1 cellular context compared by ENCODE assay signal in the genomic region with DNA sequence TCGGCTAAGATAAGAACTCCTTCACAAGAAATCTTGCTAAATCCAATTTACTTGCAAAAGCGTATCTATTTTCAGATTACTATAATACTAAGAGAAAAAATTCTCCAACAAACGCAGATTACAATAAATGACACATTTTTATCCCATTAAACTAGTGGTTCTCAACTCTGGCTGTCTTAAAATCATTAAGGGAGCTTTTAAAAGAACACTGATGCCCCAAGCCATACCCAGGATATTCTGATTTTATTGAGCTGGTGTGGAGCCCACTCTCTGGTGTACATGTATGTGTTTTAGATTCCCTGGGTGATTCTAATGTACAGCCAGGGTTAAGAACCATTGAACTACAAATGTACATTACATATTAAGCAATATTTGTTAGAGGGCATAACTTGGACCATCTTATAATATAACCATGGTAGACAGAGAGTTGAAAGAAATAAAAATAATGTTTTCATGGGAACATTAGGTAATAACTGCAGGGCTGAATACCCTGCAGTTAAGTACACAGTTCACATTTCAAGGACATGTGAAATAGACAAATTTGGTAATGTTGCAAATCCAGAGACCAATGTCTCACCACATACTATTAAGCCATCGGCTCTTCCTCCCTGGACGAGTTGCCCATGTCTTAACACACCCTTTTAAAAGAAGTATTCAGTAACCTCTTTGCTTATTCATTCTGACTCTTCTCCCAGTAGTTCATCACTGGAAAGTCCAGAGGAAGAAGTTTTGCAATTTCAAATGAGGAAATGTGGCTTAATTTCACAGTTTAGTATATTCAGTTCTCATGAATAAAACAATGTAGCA.
TF ChIP-seq lines count a peak whose summit lies in the region.

No MANE protein-coding gene starts in this region.

TF ChIP-seq in HepG2, 621 proteins besides CTCF, POLR2A, EP300 and RAD21 (continued from another document and continues in another):
- TF ChIP-seq, protein P1, sequence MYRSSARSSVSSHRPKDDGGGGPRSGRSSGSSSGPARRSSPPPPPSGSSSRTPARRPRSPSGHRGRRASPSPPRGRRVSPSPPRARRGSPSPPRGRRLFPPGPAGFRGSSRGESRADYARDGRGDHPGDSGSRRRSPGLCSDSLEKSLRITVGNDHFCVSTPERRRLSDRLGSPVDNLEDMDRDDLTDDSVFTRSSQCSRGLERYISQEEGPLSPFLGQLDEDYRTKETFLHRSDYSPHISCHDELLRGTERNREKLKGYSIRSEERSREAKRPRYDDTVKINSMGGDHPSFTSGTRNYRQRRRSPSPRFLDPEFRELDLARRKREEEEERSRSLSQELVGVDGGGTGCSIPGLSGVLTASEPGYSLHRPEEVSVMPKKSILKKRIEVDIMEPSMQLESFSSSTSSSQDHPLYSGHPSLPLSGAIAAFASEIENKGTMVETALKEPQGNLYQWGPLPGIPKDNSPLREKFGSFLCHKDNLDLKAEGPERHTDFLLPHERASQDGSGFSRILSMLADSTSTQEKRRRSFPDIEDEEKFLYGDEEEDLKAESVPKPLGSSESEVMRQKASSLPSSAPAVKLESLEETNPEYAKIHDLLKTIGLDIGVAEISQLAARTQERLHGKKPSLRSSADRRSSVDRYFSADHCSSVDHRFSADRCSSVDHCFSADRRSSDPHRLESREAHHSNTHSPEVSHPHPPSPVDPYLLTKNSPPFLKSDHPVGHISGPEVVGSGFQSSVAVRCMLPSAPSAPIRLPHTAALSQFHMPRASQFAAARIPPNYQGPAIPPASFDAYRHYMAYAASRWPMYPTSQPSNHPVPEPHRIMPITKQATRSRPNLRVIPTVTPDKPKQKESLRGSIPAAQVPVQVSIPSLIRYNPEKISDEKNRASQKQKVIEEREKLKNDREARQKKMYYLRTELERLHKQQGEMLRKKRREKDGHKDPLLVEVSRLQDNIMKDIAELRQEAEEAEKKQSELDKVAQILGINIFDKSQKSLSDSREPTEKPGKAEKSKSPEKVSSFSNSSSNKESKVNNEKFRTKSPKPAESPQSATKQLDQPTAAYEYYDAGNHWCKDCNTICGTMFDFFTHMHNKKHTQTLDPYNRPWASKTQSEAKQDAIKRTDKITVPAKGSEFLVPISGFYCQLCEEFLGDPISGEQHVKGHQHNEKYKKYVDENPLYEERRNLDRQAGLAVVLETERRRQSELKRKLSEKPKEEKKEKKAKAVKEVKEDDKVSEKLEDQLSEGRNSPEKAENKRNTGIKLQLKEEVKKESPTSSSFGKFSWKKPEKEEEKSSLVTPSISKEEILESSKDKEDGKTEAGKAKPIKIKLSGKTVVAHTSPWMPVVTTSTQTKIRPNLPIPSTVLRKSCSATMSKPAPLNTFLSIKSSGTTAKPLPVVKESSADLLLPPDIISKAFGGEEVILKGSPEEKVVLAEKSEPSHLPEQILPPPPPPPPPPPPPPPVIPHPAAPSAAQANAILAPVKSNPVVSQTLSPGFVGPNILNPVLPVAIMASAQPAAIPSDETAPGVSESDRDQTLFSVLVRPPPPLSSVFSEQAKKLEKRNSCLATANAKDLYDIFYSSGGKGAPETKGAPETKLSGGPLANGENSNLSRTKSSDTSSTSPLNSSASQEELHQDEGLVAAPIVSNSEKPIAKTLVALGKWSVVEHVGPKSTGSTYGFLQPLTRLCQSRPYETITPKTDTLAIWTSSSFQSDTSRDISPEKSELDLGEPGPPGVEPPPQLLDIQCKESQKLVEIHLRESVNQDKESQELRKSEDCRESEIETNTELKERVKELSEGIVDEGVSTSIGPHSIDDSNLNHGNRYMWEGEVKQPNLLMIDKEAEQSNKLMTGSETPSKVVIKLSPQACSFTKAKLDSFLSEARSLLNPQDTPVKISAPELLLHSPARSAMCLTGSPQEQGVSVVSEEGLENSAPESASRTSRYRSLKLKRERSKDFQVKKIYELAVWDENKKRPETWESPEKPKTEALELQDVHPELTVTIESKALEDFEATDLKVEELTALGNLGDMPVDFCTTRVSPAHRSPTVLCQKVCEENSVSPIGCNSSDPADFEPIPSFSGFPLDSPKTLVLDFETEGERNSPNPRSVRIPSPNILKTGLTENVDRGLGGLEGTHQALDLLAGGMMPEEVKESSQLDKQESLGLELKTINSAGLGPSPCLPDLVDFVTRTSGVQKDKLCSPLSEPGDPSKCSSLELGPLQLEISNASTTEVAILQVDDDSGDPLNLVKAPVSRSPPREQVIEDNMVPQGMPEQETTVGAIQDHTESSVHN (CRISPR knock-in tag; IDR thresholded peaks at IDR 0.05) = no peak
- no peak for TF ChIP-seq CHCHD3 (CRISPR knock-in tag; IDR thresholded peaks at IDR 0.05)
- TF ChIP-seq ZNF546 (CRISPR knock-in tag; conservative IDR thresholded peaks at IDR 0.05) = no peak
- TF ChIP-seq TAF15 (IDR thresholded peaks at IDR 0.05; ENCODE audit: low read depth, low read length, poor library complexity, severe bottlenecking) = no peak
- TF ChIP-seq ZNF383 (CRISPR knock-in tag; IDR thresholded peaks at IDR 0.05; ENCODE audit: borderline replicate concordance) = no peak
- TF ChIP-seq AGO2 (optimal IDR thresholded peaks at IDR 0.05; ENCODE audit: low read depth, low read length) = no peak
- TF ChIP-seq NFYB (CRISPR knock-in tag; IDR thresholded peaks at IDR 0.05) = no peak
- no peak for TF ChIP-seq IRF1 (CRISPR knock-in tag; IDR thresholded peaks at IDR 0.05; ENCODE audit: low read depth)
- TF ChIP-seq, protein P2, sequence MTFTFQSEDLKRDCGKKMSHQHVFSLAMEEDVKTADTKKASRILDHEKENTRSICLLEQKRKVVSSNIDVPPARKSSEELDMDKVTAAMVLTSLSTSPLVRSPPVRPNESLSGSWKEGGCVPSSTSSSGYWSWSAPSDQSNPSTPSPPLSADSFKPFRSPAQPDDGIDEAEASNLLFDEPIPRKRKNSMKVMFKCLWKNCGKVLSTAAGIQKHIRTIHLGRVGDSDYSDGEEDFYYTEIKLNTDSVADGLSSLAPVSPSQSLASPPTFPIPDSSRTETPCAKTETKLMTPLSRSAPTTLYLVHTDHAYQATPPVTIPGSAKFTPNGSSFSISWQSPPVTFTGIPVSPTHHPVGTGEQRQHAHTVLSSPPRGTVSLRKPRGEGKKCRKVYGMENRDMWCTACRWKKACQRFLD (CRISPR knock-in tag; IDR thresholded peaks at IDR 0.05; ENCODE audit: borderline replicate concordance) = no peak
- no peak for TF ChIP-seq MAZ (IDR thresholded peaks at IDR 0.05; ENCODE audit: borderline replicate concordance, low read depth, low read length)
- TF ChIP-seq MAZ (CRISPR knock-in tag; IDR thresholded peaks at IDR 0.05; ENCODE audit: low read depth) = no peak
- no peak for TF ChIP-seq MLLT10 (CRISPR knock-in tag; IDR thresholded peaks at IDR 0.05)
- no peak for TF ChIP-seq NFRKB (IDR thresholded peaks at IDR 0.05)
- no peak for TF ChIP-seq NFE2L1 (CRISPR knock-in tag; IDR thresholded peaks at IDR 0.05; ENCODE audit: borderline replicate concordance)
- TF ChIP-seq MLX (CRISPR knock-in tag; IDR thresholded peaks at IDR 0.05) = peak; percentile 33; the same call in 1 of the 2 replicates
- TF ChIP-seq ZFP82 (CRISPR knock-in tag; IDR thresholded peaks at IDR 0.05; ENCODE audit: borderline replicate concordance) = no peak
- no peak for TF ChIP-seq IRF2 (CRISPR knock-in tag; IDR thresholded peaks at IDR 0.05)
- no peak for TF ChIP-seq ZNF839 (CRISPR knock-in tag; IDR thresholded peaks at IDR 0.05; ENCODE audit: borderline replicate concordance)
- TF ChIP-seq KDM5A (IDR thresholded peaks at IDR 0.05; ENCODE audit: borderline replicate concordance, low read length) = no peak; the same call in 1 of the 2 replicates
- TF ChIP-seq PCBP1 (IDR thresholded peaks at IDR 0.05; ENCODE audit: borderline replicate concordance, low read depth, low read length) = no peak
- no peak for TF ChIP-seq ZNF562 (CRISPR knock-in tag; IDR thresholded peaks at IDR 0.05; ENCODE audit: borderline replicate concordance)
- no peak for TF ChIP-seq DR1 (CRISPR knock-in tag; IDR thresholded peaks at IDR 0.05)
- no peak for TF ChIP-seq ZBED4 (CRISPR knock-in tag; IDR thresholded peaks at IDR 0.05; ENCODE audit: borderline replicate concordance)
- TF ChIP-seq SP5 (CRISPR knock-in tag; IDR thresholded peaks at IDR 0.05; ENCODE audit: borderline replicate concordance, low read depth) = no peak
- TF ChIP-seq ZNF570 (CRISPR knock-in tag; IDR thresholded peaks at IDR 0.05; ENCODE audit: borderline replicate concordance) = no peak
- no peak for TF ChIP-seq ZNF691 (CRISPR knock-in tag; IDR thresholded peaks at IDR 0.05; ENCODE audit: borderline replicate concordance, low read depth)
- TF ChIP-seq TP53 (CRISPR knock-in tag; conservative IDR thresholded peaks at IDR 0.05) = no peak
- no peak for TF ChIP-seq ZNF281 (CRISPR knock-in tag; IDR thresholded peaks at IDR 0.05; ENCODE audit: borderline replicate concordance)
- TF ChIP-seq IKZF1 (IDR thresholded peaks at IDR 0.05) = no peak
- TF ChIP-seq, protein P3, sequence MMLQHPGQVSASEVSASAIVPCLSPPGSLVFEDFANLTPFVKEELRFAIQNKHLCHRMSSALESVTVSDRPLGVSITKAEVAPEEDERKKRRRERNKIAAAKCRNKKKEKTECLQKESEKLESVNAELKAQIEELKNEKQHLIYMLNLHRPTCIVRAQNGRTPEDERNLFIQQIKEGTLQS (CRISPR knock-in tag; IDR thresholded peaks at IDR 0.05) = no peak
- no peak for TF ChIP-seq XRCC5 (optimal IDR thresholded peaks at IDR 0.05; ENCODE audit: low read length)
- no peak for TF ChIP-seq CENPX (CRISPR knock-in tag; IDR thresholded peaks at IDR 0.05)
- no peak for TF ChIP-seq ZNF292 (CRISPR knock-in tag; IDR thresholded peaks at IDR 0.05; ENCODE audit: borderline replicate concordance, low read depth)
- no peak for TF ChIP-seq ZSCAN21 (CRISPR knock-in tag; IDR thresholded peaks at IDR 0.05; ENCODE audit: borderline replicate concordance)
- no peak for TF ChIP-seq ZNF772 (CRISPR knock-in tag; IDR thresholded peaks at IDR 0.05)
- no peak for TF ChIP-seq MEIS1 (CRISPR knock-in tag; IDR thresholded peaks at IDR 0.05; ENCODE audit: borderline replicate concordance)
- no peak for TF ChIP-seq NCOA5 (CRISPR knock-in tag; IDR thresholded peaks at IDR 0.05)
- TF ChIP-seq ZNF597 (CRISPR knock-in tag; IDR thresholded peaks at IDR 0.05) = no peak
